ENCODE assay signal across 1 cellular context in the genomic region with DNA sequence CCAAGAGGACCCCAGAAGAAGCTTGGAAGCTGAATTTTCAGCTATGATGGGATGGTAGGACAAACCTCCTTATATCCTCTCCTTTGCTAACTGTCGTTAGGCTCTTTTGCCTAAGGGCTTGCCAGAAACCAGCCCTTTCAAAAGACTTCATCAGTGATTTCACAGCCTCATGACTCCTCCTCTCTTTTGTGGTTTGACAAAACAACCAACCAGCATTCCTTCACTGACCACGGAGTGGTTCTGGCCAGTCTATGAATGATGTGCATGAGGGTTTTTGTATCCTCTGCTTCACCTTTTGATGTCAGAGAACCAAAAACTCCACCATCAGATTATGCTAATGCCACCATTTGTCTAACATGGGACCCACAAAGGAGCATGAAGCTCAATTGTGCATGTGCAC.
TF ChIP-seq lines count a peak whose summit lies in the region.

No MANE protein-coding gene starts in this region.

TF ChIP-seq in GM23338, 12 proteins besides CTCF, POLR2A, EP300 and RAD21 (continued from another document):
- TF ChIP-seq, protein P1, sequence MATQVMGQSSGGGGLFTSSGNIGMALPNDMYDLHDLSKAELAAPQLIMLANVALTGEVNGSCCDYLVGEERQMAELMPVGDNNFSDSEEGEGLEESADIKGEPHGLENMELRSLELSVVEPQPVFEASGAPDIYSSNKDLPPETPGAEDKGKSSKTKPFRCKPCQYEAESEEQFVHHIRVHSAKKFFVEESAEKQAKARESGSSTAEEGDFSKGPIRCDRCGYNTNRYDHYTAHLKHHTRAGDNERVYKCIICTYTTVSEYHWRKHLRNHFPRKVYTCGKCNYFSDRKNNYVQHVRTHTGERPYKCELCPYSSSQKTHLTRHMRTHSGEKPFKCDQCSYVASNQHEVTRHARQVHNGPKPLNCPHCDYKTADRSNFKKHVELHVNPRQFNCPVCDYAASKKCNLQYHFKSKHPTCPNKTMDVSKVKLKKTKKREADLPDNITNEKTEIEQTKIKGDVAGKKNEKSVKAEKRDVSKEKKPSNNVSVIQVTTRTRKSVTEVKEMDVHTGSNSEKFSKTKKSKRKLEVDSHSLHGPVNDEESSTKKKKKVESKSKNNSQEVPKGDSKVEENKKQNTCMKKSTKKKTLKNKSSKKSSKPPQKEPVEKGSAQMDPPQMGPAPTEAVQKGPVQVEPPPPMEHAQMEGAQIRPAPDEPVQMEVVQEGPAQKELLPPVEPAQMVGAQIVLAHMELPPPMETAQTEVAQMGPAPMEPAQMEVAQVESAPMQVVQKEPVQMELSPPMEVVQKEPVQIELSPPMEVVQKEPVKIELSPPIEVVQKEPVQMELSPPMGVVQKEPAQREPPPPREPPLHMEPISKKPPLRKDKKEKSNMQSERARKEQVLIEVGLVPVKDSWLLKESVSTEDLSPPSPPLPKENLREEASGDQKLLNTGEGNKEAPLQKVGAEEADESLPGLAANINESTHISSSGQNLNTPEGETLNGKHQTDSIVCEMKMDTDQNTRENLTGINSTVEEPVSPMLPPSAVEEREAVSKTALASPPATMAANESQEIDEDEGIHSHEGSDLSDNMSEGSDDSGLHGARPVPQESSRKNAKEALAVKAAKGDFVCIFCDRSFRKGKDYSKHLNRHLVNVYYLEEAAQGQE (IDR thresholded peaks at IDR 0.05; ENCODE audit: unreplicated experiment), result no peak
- TF ChIP-seq EZH2 (IDR thresholded peaks at IDR 0.05; ENCODE audit: low read depth, unreplicated experiment) (no peak), POLR2AphosphoS5 (IDR thresholded peaks at IDR 0.05; ENCODE audit: low read depth) (no peak), EZH2phosphoT487 (IDR thresholded peaks at IDR 0.05; ENCODE audit: unreplicated experiment) (no peak), JUNB (IDR thresholded peaks at IDR 0.05; ENCODE audit: unreplicated experiment) (no peak), NANOG (IDR thresholded peaks at IDR 0.05; ENCODE audit: borderline replicate concordance) (no peak), ZNF331 (CRISPR knock-in tag; IDR thresholded peaks at IDR 0.05; ENCODE audit: low read depth) (no peak), ZNF114 (CRISPR knock-in tag; IDR thresholded peaks at IDR 0.05) (no peak), CREB1 (CRISPR knock-in tag; IDR thresholded peaks at IDR 0.05; ENCODE audit: low read depth) (no peak), STAT1 (IDR thresholded peaks at IDR 0.05; ENCODE audit: unreplicated experiment) (no peak)
- TF ChIP-seq, protein P2, sequence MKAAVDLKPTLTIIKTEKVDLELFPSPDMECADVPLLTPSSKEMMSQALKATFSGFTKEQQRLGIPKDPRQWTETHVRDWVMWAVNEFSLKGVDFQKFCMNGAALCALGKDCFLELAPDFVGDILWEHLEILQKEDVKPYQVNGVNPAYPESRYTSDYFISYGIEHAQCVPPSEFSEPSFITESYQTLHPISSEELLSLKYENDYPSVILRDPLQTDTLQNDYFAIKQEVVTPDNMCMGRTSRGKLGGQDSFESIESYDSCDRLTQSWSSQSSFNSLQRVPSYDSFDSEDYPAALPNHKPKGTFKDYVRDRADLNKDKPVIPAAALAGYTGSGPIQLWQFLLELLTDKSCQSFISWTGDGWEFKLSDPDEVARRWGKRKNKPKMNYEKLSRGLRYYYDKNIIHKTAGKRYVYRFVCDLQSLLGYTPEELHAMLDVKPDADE (IDR thresholded peaks at IDR 0.05), result no peak
